In genomic region chr19:18408053-18408476, GRCh38 we compare ENCODE assay signal across 8 cellular contexts. TPM values are rescaled to one million over a fixed set of nuclear protein-coding genes. Genes with fewer than 3 reads are reported as not detected.
DNase-seq lines count a peak whose midpoint lies in the region; ATAC-seq and TF ChIP-seq lines count a peak whose summit lies in the region.

No MANE protein-coding gene starts in this region.

- peaks cover 23% of the 10 kb centered on the region; the same call in 1 of the 2 replicates for H3F3A ChIP-seq in PC-9 (ENCODE audit: insufficient read depth, low read depth)

- TF ChIP-seq EP300 in stomach (IDR thresholded peaks at IDR 0.05), result no peak

- H3K27ac Mint-ChIP-seq in activated CD4-positive, alpha-beta T cell treated with anti-CD3 and anti-CD28 coated beads, Interleukin-2, amount 10 ng/mL, durations not matched to agents 24 days and 14 days, result no peak overlapping the region

- no peaks in the 10 kb centered on the region for H3K9me3 Mint-ChIP-seq in activated CD4-positive, alpha-beta T cell treated with anti-CD3 and anti-CD28 coated beads, Interleukin-2, amount 10 ng/mL, durations not matched to agents 24 days and 14 days

- H3K27ac ChIP-seq in PC-9 (no peak overlapping the region), stomach (no peak overlapping the region)

- CTCF ChIA-PET in PC-9 (lab: Charles Lee), result no interaction called here

- H3K4me1 Mint-ChIP-seq in activated CD4-positive, alpha-beta T cell treated with anti-CD3 and anti-CD28 coated beads, Interleukin-2, amount 10 ng/mL, durations not matched to agents 24 days and 14 days, result peaks cover 5% of the 10 kb centered on the region

- H3K79me2 ChIP-seq in PC-9 (ENCODE audit: low read depth), result no peaks in the 10 kb centered on the region

- H3K9me3 ChIP-seq in PC-9 (ENCODE audit: insufficient read depth, low read depth) (no peaks in the 10 kb centered on the region), stomach (no peaks in the 10 kb centered on the region)

- no peak overlapping the region for H2AFZ ChIP-seq in PC-9

- no peak overlapping the region for H3K4me3 ChIP-seq in HFF-Myc (replicated peaks; ENCODE audit: low read depth, low read length)
- no peak overlapping the region for H3K4me3 ChIP-seq in PC-9
- H3K4me3 ChIP-seq in foreskin fibroblast (ENCODE audit: low read depth in 1 of 2, low read length in 2 of 2), result no peak overlapping the region
- H3K4me3 ChIP-seq in stomach, result no peak overlapping the region

- peak; percentile 77 for DNase-seq in activated CD4-positive, alpha-beta T cell treated with anti-CD3 and anti-CD28 coated beads, Interleukin-2, amount 10 ng/mL, durations not matched to agents 24 days and 14 days
- DNase-seq in activated CD4-positive, alpha-beta T cell treated with anti-CD3 and anti-CD28 coated beads for 4 hours, result no peak
- DNase-seq in HFF-Myc (ENCODE audit: extremely low read depth, low read depth) (no peak), PC-9 (peak in 1 of 2 experiments; percentile 50), foreskin fibroblast (no peak), stomach (peak; percentile 74)

- H3K4me1 ChIP-seq in PC-9 (replicated peaks; ENCODE audit: insufficient read depth) (peaks cover 9% of the 10 kb centered on the region), stomach (peaks cover 0 to 26% (median 3%) of the 10 kb centered on the region in 4 donors)

- H3K4me2 ChIP-seq in PC-9, result no peak overlapping the region

- H3K36me3 ChIP-seq in PC-9 (ENCODE audit: low read depth) (no peaks in the 10 kb centered on the region), stomach (no peaks in the 10 kb centered on the region)

- intact Hi-C loops in activated CD4-positive, alpha-beta T cell treated with anti-CD3 and anti-CD28 coated beads, Interleukin-2, amount 10 ng/mL, durations not matched to agents 24 days and 14 days (cut with micrococcal nuclease), result no loop called here
- intact Hi-C loops in PC-9 (cut with micrococcal nuclease; ENCODE audit: unreplicated experiment), result no loop called here
- intact Hi-C loops in stomach (cut with DNase I; ENCODE audit: low total_unique reads), result no loop called here

- no peaks in the 10 kb centered on the region for H3K9me2 ChIP-seq in PC-9 (ENCODE audit: insufficient read depth)

- no peaks in the 10 kb centered on the region for H4K20me1 ChIP-seq in PC-9 (ENCODE audit: insufficient read depth)

- BruUV-seq in PC-9 (replicated peaks; lab: Mats Ljungman, UMichigan), result no TSS peak

- WGBS in stomach, 5 donors, result 42 to 50% (median 45%) methylated on average over 9 to 10 of the region's 10 CpGs

- ATAC-seq in GM19463 (IDR thresholded peaks at IDR 0.05; ENCODE audit: unreplicated experiment) (no peak), HG02885 (IDR thresholded peaks at IDR 0.05; ENCODE audit: poor library complexity, unreplicated experiment) (no peak)

- POLR2A ChIA-PET in PC-9 (lab: Charles Lee; ENCODE audit: unreplicated experiment), result no interaction called here

- peaks cover 6% of the 10 kb centered on the region for H3K27me3 Mint-ChIP-seq in activated CD4-positive, alpha-beta T cell treated with anti-CD3 and anti-CD28 coated beads, Interleukin-2, amount 10 ng/mL, durations not matched to agents 24 days and 14 days

- TF ChIP-seq CTCF in HFF-Myc (IDR thresholded peaks at IDR 0.05; ENCODE audit: low read depth, low read length, missing control alignments), result peak; percentile 50
- TF ChIP-seq CTCF in PC-9 (conservative IDR thresholded peaks at IDR 0.05), result peak; percentile 63
- peak; percentile 46 for TF ChIP-seq CTCF in foreskin fibroblast (IDR thresholded peaks at IDR 0.05; ENCODE audit: low read depth, low read length)
- peak in 5 of 7 experiments; percentile 13 to 64 (median 53) for TF ChIP-seq CTCF in stomach (IDR thresholded peaks at IDR 0.05)

- H3K36me3 Mint-ChIP-seq in activated CD4-positive, alpha-beta T cell treated with anti-CD3 and anti-CD28 coated beads, Interleukin-2, amount 10 ng/mL, durations not matched to agents 24 days and 14 days (ENCODE audit: low read depth), result no peaks in the 10 kb centered on the region

- no peak overlapping the region for H3K4me3 Mint-ChIP-seq in activated CD4-positive, alpha-beta T cell treated with anti-CD3 and anti-CD28 coated beads, Interleukin-2, amount 10 ng/mL, durations not matched to agents 24 days and 14 days

- no peaks in the 10 kb centered on the region for H3K27me3 ChIP-seq in PC-9 (ENCODE audit: insufficient read depth, low read depth)
- peaks cover 0 to 3% (median 0%) of the 10 kb centered on the region in 3 donors for H3K27me3 ChIP-seq in stomach

- TF ChIP-seq POLR2A in stomach (IDR thresholded peaks at IDR 0.05), result no peak

RNA-seq across cellular contexts. Expression of gene LRRC25, which starts 10.6 kb away (rescaled TPM):
- not detected in 2 replicates for total RNA-seq in activated CD4-positive, alpha-beta T cell treated with anti-CD3 and anti-CD28 coated beads, Interleukin-2, amount 10 ng/mL, durations not matched to agents 24 days and 14 days
- total RNA-seq in PC-9 (2021) (not detected in 2 replicates), stomach (10 to 100 TPM in 1 of 5 donors, 1 to 10 TPM in 2, not detected in 2; 2.9 to 11.2 (median 7.2) TPM)
- polyA plus RNA-seq in stomach, result 1 to 10 TPM in 2 of 3 donors, under 1 TPM in 1; 0.98 to 2.4 (median 1.7) TPM

RNA-seq across cellular contexts. Expression of gene SSBP4, which starts 11.1 kb away (rescaled TPM):
- 154 TPM in 2 replicates for total RNA-seq in activated CD4-positive, alpha-beta T cell treated with anti-CD3 and anti-CD28 coated beads, Interleukin-2, amount 10 ng/mL, durations not matched to agents 24 days and 14 days
- total RNA-seq in PC-9 (2021) (56.6 and 65.2 TPM in 2 replicates), stomach (100 to 1,000 TPM in 1 of 5 donors, 10 to 100 TPM in 4; 22.8 to 253 (median 39.7) TPM)
- polyA plus RNA-seq in stomach, result 10 to 100 TPM; 49.9 to 77.6 (median 54.4) TPM

RNA-seq across cellular contexts. Expression of gene GDF15, which starts 22.1 kb away (rescaled TPM):
- total RNA-seq in activated CD4-positive, alpha-beta T cell treated with anti-CD3 and anti-CD28 coated beads, Interleukin-2, amount 10 ng/mL, durations not matched to agents 24 days and 14 days, result 0.26 TPM in 1 of 2 replicates, not detected in the other
- 15.1 and 17.2 TPM in 2 replicates for total RNA-seq in PC-9 (2021)
- 100 to 1,000 TPM in 1 of 5 donors, 10 to 100 TPM in 4; 17.3 to 102 (median 46.9) TPM for total RNA-seq in stomach
- polyA plus RNA-seq in stomach, result 100 to 1,000 TPM in 1 of 3 donors, 10 to 100 TPM in 2; 14.2 to 134 (median 44.5) TPM

RNA-seq across cellular contexts. Expression of gene ISYNA1, which starts 29.9 kb away (rescaled TPM):
- total RNA-seq in activated CD4-positive, alpha-beta T cell treated with anti-CD3 and anti-CD28 coated beads, Interleukin-2, amount 10 ng/mL, durations not matched to agents 24 days and 14 days, result 9.9 and 10.9 TPM in 2 replicates
- 129 and 142 TPM in 2 replicates for total RNA-seq in PC-9 (2021)
- 10 to 100 TPM in 4 of 5 donors, 1 to 10 TPM in 1; 7.8 to 47.3 (median 15.8) TPM for total RNA-seq in stomach
- 10 to 100 TPM in 2 of 3 donors, 1 to 10 TPM in 1; 9.5 to 39.7 (median 15.0) TPM for polyA plus RNA-seq in stomach

Comparison
In these comparisons a context has a peak if more than half of its experiments do, and no peak if none do; other contexts are left out.
1. DNase-seq: peak in activated CD4-positive, alpha-beta T cell treated with anti-CD3 and anti-CD28 coated beads, Interleukin-2, amount 10 ng/mL, durations not matched to agents 24 days and 14 days (single experiment) and stomach (single experiment); none in activated CD4-positive, alpha-beta T cell treated with anti-CD3 and anti-CD28 coated beads for 4 hours (0 of 2), HFF-Myc (single experiment) and foreskin fibroblast (0 of 2).
2. RNA of gene GDF15, which starts 22.1 kb away (total RNA-seq): 17.3 to 102 TPM in stomach and 15.1 to 17.2 TPM in PC-9; 0.26 TPM in activated CD4-positive, alpha-beta T cell treated with anti-CD3 and anti-CD28 coated beads, Interleukin-2, amount 10 ng/mL, durations not matched to agents 24 days and 14 days; every median in the first group is over 10 times any median in the second.
3. Peak in every context shown above with its lines, with median percentiles within 50 percentile points of each other: CTCF ChIP-seq.